ENCODE assay signal across 21 cellular contexts in genomic region chr2:73839653-73840411, GRCh38. TPM values are rescaled to one million over a fixed set of nuclear protein-coding genes. Genes with fewer than 3 reads are reported as not detected.
A peak's percentile ranks its signal among the peaks of the same experiment; 100 is the strongest.
DNase-seq lines count a peak whose midpoint lies in the region; ATAC-seq and TF ChIP-seq lines count a peak whose summit lies in the region.
"Had no signal": no experiment of that assay in that cellular context is flagged by ENCODE, and none has a peak within 500 bp of the region (broad histone marks: within the 10 kb centered on the region; RNA-seq: fewer than 3 reads in every experiment).

No MANE protein-coding gene starts in this region.

- H3K4me3 ChIP-seq in OCI-LY3 (ENCODE audit: low read length) (no peak overlapping the region), dorsolateral prefrontal cortex (no peak overlapping the region)
- H3K4me3 ChIP-seq: breast epithelium, suprapubic skin had no signal

- H3K36me3 ChIP-seq in OCI-LY3 (replicated peaks; ENCODE audit: low read depth, low read length), result peaks cover 20% of the 10 kb centered on the region
- H3K36me3 ChIP-seq: breast epithelium had no signal

- H3K27me3 ChIP-seq in OCI-LY3 (ENCODE audit: low read depth, low read length) (no peaks in the 10 kb centered on the region), dorsolateral prefrontal cortex (no peaks in the 10 kb centered on the region)
- H3K27me3 ChIP-seq: breast epithelium, suprapubic skin had no signal

- no peak overlapping the region for H2AFZ ChIP-seq in OCI-LY3 (ENCODE audit: low read depth, low read length)
- H2AFZ ChIP-seq: parathyroid adenoma had no signal

- no peaks in the 10 kb centered on the region for H3K79me2 ChIP-seq in OCI-LY3 (ENCODE audit: low read length)
- H3K79me2 ChIP-seq: parathyroid adenoma had no signal

- H4K20me1 ChIP-seq in OCI-LY3 (ENCODE audit: insufficient read depth, low read length), result no peaks in the 10 kb centered on the region

- no peak for ATAC-seq in HG02623 (IDR thresholded peaks at IDR 0.05; ENCODE audit: unreplicated experiment)
- ATAC-seq in HG03175 (IDR thresholded peaks at IDR 0.05; ENCODE audit: unreplicated experiment), result no peak
- ATAC-seq: activated CD4-positive, CD25-positive, alpha-beta regulatory T cell treated with anti-CD3 and anti-CD28 coated beads, Interleukin-2, amount 50 U/mL, for 24 hours had no signal

- intact Hi-C loops in dorsolateral prefrontal cortex (cut with DNase I), result no loop called here

- DNase-seq in Ammon's horn (ENCODE audit: low spot score), result peak; percentile 21
- peak in 1 of 10 donors; percentile 24 for DNase-seq in dorsolateral prefrontal cortex
- DNase-seq in myocyte (ENCODE audit: low read depth), result peak; percentile 47
- DNase-seq in activated T-cell treated with anti-CD3 and anti-CD28 coated beads, Interleukin-2, amount 50 U/mL, for 48 hours, result no peak
- DNase-seq in NOMO-1 treated with DMSO at 0.1 percent for 48 hours (lab: John Stamatoyannopoulos, UW; ENCODE audit: unreplicated experiment), result no peak
- DNase-seq: activated naive CD4-positive, alpha-beta T cell treated with anti-CD3 and anti-CD28 coated beads, Interleukin-2, amount 10 ng/mL, durations not matched to agents 7 days and 5 days; CD4-positive, alpha-beta memory T cell; glutamatergic neuron; midbrain; NCI-H1694 treated with DMSO at 0.1 percent for 48 hours; NCI-H524 treated with DMSO at 0.1 percent for 48 hours had no signal

- H3K27ac ChIP-seq in OCI-LY3 (ENCODE audit: low read length) (no peak overlapping the region), dorsolateral prefrontal cortex (peak overlapping the region in 45 of 59 donors; percentile 5 to 80 (median 61))
- H3K27ac ChIP-seq: parathyroid adenoma, suprapubic skin had no signal

- TF ChIP-seq CTCF in OCI-LY3 (IDR thresholded peaks at IDR 0.05; ENCODE audit: low read depth, low read length) (peak; percentile 28), dorsolateral prefrontal cortex (IDR thresholded peaks at IDR 0.05 in 54 of 56, conservative IDR thresholded peaks at IDR 0.05 in 2 of 56; ENCODE audit: low read depth in 1 of 56, partially characterized antibody in 56 of 56) (no peak)

- H3K9ac ChIP-seq in OCI-LY3 (ENCODE audit: low read length), result no peak overlapping the region
- H3K9ac ChIP-seq: parathyroid adenoma had no signal

- no peaks in the 10 kb centered on the region for H3K4me1 ChIP-seq in OCI-LY3 (ENCODE audit: low read length)
- H3K4me1 ChIP-seq: breast epithelium, parathyroid adenoma, suprapubic skin had no signal

- H3K4me2 ChIP-seq in OCI-LY3 (ENCODE audit: low read length), result no peak overlapping the region

- no peaks in the 10 kb centered on the region for H3K9me3 ChIP-seq in OCI-LY3 (ENCODE audit: insufficient read depth, low read length)
- H3K9me3 ChIP-seq: breast epithelium, suprapubic skin had no signal

RNA-seq across cellular contexts. Expression of gene STAMBP, which starts 11.1 kb away (rescaled TPM):
- total RNA-seq in dorsolateral prefrontal cortex, result 10 to 100 TPM; 29.9 to 95.9 (median 44.7) TPM
- total RNA-seq in myocyte, result 1,045 and 1,591 TPM in 2 replicates
- polyA plus RNA-seq in myocyte (2012), result 548 TPM

RNA-seq across cellular contexts. Expression of gene ACTG2, which starts 53.0 kb away (rescaled TPM):
- 10 to 100 TPM in 9 of 120 experiments, 1 to 10 TPM in 63, under 1 TPM in 29, not detected in 19; 0.29 to 66.1 (median 2.0) TPM for total RNA-seq in dorsolateral prefrontal cortex
- 1.2 TPM in 1 of 2 replicates, not detected in the other for total RNA-seq in myocyte
- 0.39 TPM for polyA plus RNA-seq in myocyte (2012)
- total RNA-seq: CD4-positive, alpha-beta memory T cell; T-helper 1 cell treated with Interleukin-12 subunit alpha and Interleukin-12 subunit beta and Interleukin-4 antibody, amounts not matched to agents 30 ng/mL and 1 ng/mL, for 36 hours had no signal
- polyA plus RNA-seq: CD4-positive, alpha-beta memory T cell had no signal

RNA-seq across cellular contexts. Expression of gene C2orf78, which starts 55.8 kb away (rescaled TPM):
- total RNA-seq in dorsolateral prefrontal cortex, result not detected
- total RNA-seq in myocyte, result not detected in 2 replicates
- not detected for polyA plus RNA-seq in myocyte (2012)
- total RNA-seq: A673; breast epithelium; CD4-positive, alpha-beta memory T cell; RPMI7951; suprapubic skin; T-helper 1 cell treated with Interleukin-12 subunit alpha and Interleukin-12 subunit beta and Interleukin-4 antibody, amounts not matched to agents 30 ng/mL and 1 ng/mL, for 36 hours had no signal
- polyA plus RNA-seq: CD4-positive, alpha-beta memory T cell had no signal

RNA-seq across cellular contexts. Expression of gene DUSP11, which starts 59.9 kb away (rescaled TPM):
- total RNA-seq in dorsolateral prefrontal cortex (10 to 100 TPM; 12.9 to 31.6 (median 21.5) TPM), myocyte (21.4 and 33.2 TPM in 2 replicates)
- polyA plus RNA-seq in myocyte (2012), result 21.2 TPM

Comparison
In these comparisons a context has a peak if more than half of its experiments do, and no peak if none do; other contexts are left out.
1. DNase-seq: peak in Ammon's horn (single experiment) and myocyte (single experiment); none in activated T-cell treated with anti-CD3 and anti-CD28 coated beads, Interleukin-2, amount 50 U/mL, for 48 hours (0 of 2) and NOMO-1 treated with DMSO at 0.1 percent for 48 hours (single experiment).
2. RNA of gene STAMBP, which starts 11.1 kb away (total RNA-seq): 1,045 to 1,591 TPM in myocyte; 29.9 to 95.9 TPM in dorsolateral prefrontal cortex; every median in the first group is over 10 times any median in the second.